In genomic region chr1:116877369-116877768, GRCh38 we compare ENCODE assay signal across 1 cellular context.
A peak's percentile ranks its signal among the peaks of the same experiment; 100 is the strongest.
TF ChIP-seq lines count a peak whose summit lies in the region.

No MANE protein-coding gene starts in this region.

TF ChIP-seq in K562, 482 proteins besides CTCF, POLR2A, EP300 and RAD21:
- TF ChIP-seq TRIM25 (IDR thresholded peaks at IDR 0.05; ENCODE audit: borderline replicate concordance): no peak
- 0 out of 2 replicates have a peak, but pooled peaks have one; percentile 1 for TF ChIP-seq ZNF395 (CRISPR knock-in tag; IDR thresholded peaks at IDR 0.05)
- TF ChIP-seq ASH1L (IDR thresholded peaks at IDR 0.05; ENCODE audit: borderline replicate concordance, low read depth, partially characterized antibody): no peak
TF ChIP-seq in K562: peak in this region for 1.
